In genomic region chr18:63040788-63041410, GRCh38 we compare ENCODE assay signal across 8 cellular contexts.
DNase-seq lines count a peak whose midpoint lies in the region; ATAC-seq, FAIRE-seq and TF ChIP-seq lines count a peak whose summit lies in the region.
"Had no signal": no experiment of that assay in that cellular context is flagged by ENCODE, and none has a peak within 500 bp of the region (broad histone marks: within the 10 kb centered on the region; RNA-seq: fewer than 3 reads in every experiment).

No MANE protein-coding gene starts in this region.

- TF ChIP-seq EP300 in H1 (IDR thresholded peaks at IDR 0.05; ENCODE audit: borderline replicate concordance in 1 of 2, low read depth in 2 of 2, low read length in 2 of 2), result no peak

- H3K27ac ChIP-seq in H1 (ENCODE audit: low read depth, low read length) (no peak overlapping the region), adrenal gland (no peak overlapping the region), smooth muscle cell (ENCODE audit: low read depth) (no peak overlapping the region)

- no peak for TF ChIP-seq RAD21 in H1 (IDR thresholded peaks at IDR 0.05 in 1 of 2, conservative IDR thresholded peaks at IDR 0.05 in 1 of 2; ENCODE audit: low read depth in 2 of 2, low read length in 2 of 2)

- H3K23ac ChIP-seq in H1 (ENCODE audit: insufficient read length), result no peak overlapping the region

- H3K27ac Mint-ChIP-seq in naive thymus-derived CD8-positive, alpha-beta T cell, result peak overlapping the region in 2 of 10 donors; percentile 1 to 52

- H2AFZ ChIP-seq in H1 (ENCODE audit: low read length), result peak overlapping the region; percentile 70; the same call in 1 of the 2 replicates
- no peak overlapping the region for H2AFZ ChIP-seq in smooth muscle cell (ENCODE audit: low read depth)

- H3K4ac ChIP-seq in H1 (replicated peaks; ENCODE audit: insufficient read length, low read depth, low read length), result no peak overlapping the region

- H2BK120ac ChIP-seq in H1 (replicated peaks; ENCODE audit: low read depth, low read length), result no peak overlapping the region

- peaks cover 0 to 10% (median 5%) of the 10 kb centered on the region in 4 donors for H3K4me1 Mint-ChIP-seq in naive thymus-derived CD8-positive, alpha-beta T cell

- no peak overlapping the region for H2BK15ac ChIP-seq in H1 (ENCODE audit: low read length)

- H3K36me3 ChIP-seq in H1 (ENCODE audit: control insufficient read depth in 2 of 4, insufficient read depth in 4 of 4, low read length in 3 of 4), result no peaks in the 10 kb centered on the region
- no peaks in the 10 kb centered on the region for H3K36me3 ChIP-seq in adrenal gland (replicated peaks in 1 of 2)
- no peaks in the 10 kb centered on the region for H3K36me3 ChIP-seq in smooth muscle cell (ENCODE audit: low read depth)

- H2AK5ac ChIP-seq in H1 (ENCODE audit: low read depth, low read length), result 0 out of 2 replicates have a peak overlapping the region, but pooled peaks have one; percentile 39

- CTCF ChIA-PET in H1 (lab: Charles Lee; ENCODE audit: partially characterized antibody), result interaction anchor here (0.6 to 1.7 kb wide), 7 partner anchors 11 to 279 kb away, joined by 3 to 7 read pairs (median 4); partner anchors contain the start of gene BCL2

- H3K56ac ChIP-seq in H1 (replicated peaks; ENCODE audit: insufficient read length, low read depth, low read length), result no peak overlapping the region

- no peaks in the 10 kb centered on the region for H3K79me1 ChIP-seq in H1 (ENCODE audit: low read depth, low read length)

- no peak overlapping the region for H3K4me3 Mint-ChIP-seq in naive thymus-derived CD8-positive, alpha-beta T cell

- no peak overlapping the region for H4K8ac ChIP-seq in H1 (ENCODE audit: extremely low read depth, insufficient read depth, low read length)

- peaks cover 0 to 23% (median 8%) of the 10 kb centered on the region in 9 donors for H3K9me3 Mint-ChIP-seq in naive thymus-derived CD8-positive, alpha-beta T cell

- no peak overlapping the region for H3K18ac ChIP-seq in H1 (ENCODE audit: extremely low read depth, low read length)

- no peaks in the 10 kb centered on the region for H3K27me3 ChIP-seq in H1 (replicated peaks in 1 of 4; ENCODE audit: control insufficient read depth in 3 of 4, extremely low read depth in 1 of 4, insufficient read depth in 3 of 4, low read length in 3 of 4)
- H3K27me3 ChIP-seq in adrenal gland, result peaks cover 5% of the 10 kb centered on the region
- H3K27me3 ChIP-seq in smooth muscle cell (ENCODE audit: low read depth), result no peaks in the 10 kb centered on the region

- intact Hi-C loops in adrenal gland (cut with DNase I), result no loop called here

- ATAC-seq in GM18502 (IDR thresholded peaks at IDR 0.05; ENCODE audit: poor library complexity, unreplicated experiment) (peak; percentile 83), GM19468 (IDR thresholded peaks at IDR 0.05; ENCODE audit: extremely low read depth, unreplicated experiment) (peak; percentile 43), HG03135 (IDR thresholded peaks at IDR 0.05; ENCODE audit: unreplicated experiment) (peak; percentile 66)
- no peak for ATAC-seq in naive thymus-derived CD8-positive, alpha-beta T cell

- no peaks in the 10 kb centered on the region for H3K9me3 ChIP-seq in H1 (ENCODE audit: insufficient read depth in 2 of 2, low read depth in 1 of 2, low read length in 1 of 2)
- no peaks in the 10 kb centered on the region for H3K9me3 ChIP-seq in adrenal gland (replicated peaks in 1 of 3)
- no peaks in the 10 kb centered on the region for H3K9me3 ChIP-seq in smooth muscle cell (replicated peaks; ENCODE audit: low read depth)

- TF ChIP-seq CTCF in H1 (IDR thresholded peaks at IDR 0.05; ENCODE audit: control extremely low read depth in 1 of 3, insufficient read depth in 1 of 3, low read depth in 1 of 3, low read length in 3 of 3) (no peak), adrenal gland (IDR thresholded peaks at IDR 0.05) (no peak), smooth muscle cell (IDR thresholded peaks at IDR 0.05; ENCODE audit: borderline replicate concordance, insufficient read depth, poor library complexity, severe bottlenecking) (no peak)

- H4K5ac ChIP-seq in H1 (ENCODE audit: insufficient read length, low read depth, low read length), result no peak overlapping the region

- H3K4me1 ChIP-seq in H1 (replicated peaks in 1 of 4; ENCODE audit: control insufficient read depth in 3 of 4, insufficient read depth in 4 of 4, low read length in 3 of 4) (no peaks in the 10 kb centered on the region; a peak in 1 of 7 replicates), adrenal gland (replicated peaks in 1 of 2) (no peaks in the 10 kb centered on the region), smooth muscle cell (ENCODE audit: low read depth) (no peaks in the 10 kb centered on the region)

- H3K9ac ChIP-seq in H1 (replicated peaks in 1 of 4; ENCODE audit: extremely low read depth in 1 of 4, low read depth in 3 of 4, low read length in 3 of 4) (no peak overlapping the region), smooth muscle cell (ENCODE audit: low read depth) (no peak overlapping the region)

- 84% methylated on average over 4 of the region's 4 CpGs; no CpG with 5 or more reads in 1 of the 2 experiments for WGBS in H1 (ENCODE audit: extremely low coverage in 1 of 2, insufficient coverage in 1 of 2, insufficient read length in 1 of 2, insufficient replicate concordance in 2 of 2, low coverage in 1 of 2, low lambda C conversion rate in 2 of 2, missing lambda C conversion rate in 1 of 2), 2 experiments
- 71 to 79% (median 72%) methylated on average over 4 of the region's 4 CpGs for WGBS in adrenal gland, 4 donors
- 89% methylated on average over 4 of the region's 4 CpGs for WGBS in smooth muscle cell (ENCODE audit: low lambda C conversion rate)

- no peak overlapping the region for H3K4me3 ChIP-seq in H1 (ENCODE audit: extremely low read depth in 1 of 4, insufficient read depth in 2 of 4, low read depth in 3 of 4, low read length in 4 of 4)
- no peak overlapping the region for H3K4me3 ChIP-seq in adrenal gland
- no peak overlapping the region for H3K4me3 ChIP-seq in smooth muscle cell

- TF ChIP-seq POLR2A in H1 (IDR thresholded peaks at IDR 0.05; ENCODE audit: control extremely low read depth in 1 of 2, low read depth in 2 of 2, low read length in 2 of 2), result no peak
- no peak for TF ChIP-seq POLR2A in adrenal gland (IDR thresholded peaks at IDR 0.05)

- H2BK5ac ChIP-seq in H1 (ENCODE audit: low read depth, low read length), result no peak overlapping the region

- no peak overlapping the region for H3K14ac ChIP-seq in H1 (ENCODE audit: insufficient read length)

- DNase-seq in H1 (ENCODE audit: low read depth in 1 of 2, low spot score in 2 of 2), result no peak
- DNase-seq in naive thymus-derived CD8-positive, alpha-beta T cell, result no peak
- DNase-seq in adrenal gland, result no peak
- no peak for DNase-seq in smooth muscle cell (lab: John Stamatoyannopoulos, UW; ENCODE audit: unreplicated experiment)
- DNase-seq: activated CD8-positive, alpha-beta memory T cell treated with anti-CD3 and anti-CD28 coated beads, Interleukin-2, amount 50 U/mL, for 48 hours had no signal

- no peaks in the 10 kb centered on the region for H3F3A ChIP-seq in smooth muscle cell (ENCODE audit: low read depth)

- H3K79me2 ChIP-seq in H1 (ENCODE audit: control insufficient read depth in 1 of 2, insufficient read depth in 2 of 2, low read length in 2 of 2) (no peaks in the 10 kb centered on the region), smooth muscle cell (ENCODE audit: low read depth) (no peaks in the 10 kb centered on the region)

- POLR2A ChIA-PET in H1 (lab: Charles Lee; ENCODE audit: partially characterized antibody), result no interaction called here
- POLR2A ChIA-PET in naive thymus-derived CD8-positive, alpha-beta T cell (lab: Charles Lee), result no interaction called here

- H4K20me1 ChIP-seq in H1 (replicated peaks in 1 of 2; ENCODE audit: control insufficient read depth in 1 of 2, insufficient read depth in 2 of 2, low read length in 2 of 2), result no peaks in the 10 kb centered on the region
- H4K20me1 ChIP-seq in smooth muscle cell (ENCODE audit: low read depth), result no peaks in the 10 kb centered on the region

- peaks cover 0 to 10% (median 8%) of the 10 kb centered on the region in 3 donors for H3K36me3 Mint-ChIP-seq in naive thymus-derived CD8-positive, alpha-beta T cell

- no peak overlapping the region for H3K4me2 ChIP-seq in H1 (ENCODE audit: insufficient read depth in 1 of 2, low read depth in 2 of 2, low read length in 2 of 2)
- H3K4me2 ChIP-seq in smooth muscle cell, result no peak overlapping the region

- no peak overlapping the region for H2BK12ac ChIP-seq in H1 (ENCODE audit: low read depth, low read length)

- no peak overlapping the region for H2BK20ac ChIP-seq in H1 (ENCODE audit: low read length)

- no peak for FAIRE-seq in H1 (lab: Jason Lieb, UNC)

- no peak overlapping the region for H4K91ac ChIP-seq in H1 (replicated peaks; ENCODE audit: insufficient read length, low read length)

- H3K27me3 Mint-ChIP-seq in naive thymus-derived CD8-positive, alpha-beta T cell, result peaks cover 0 to 12% (median 4%) of the 10 kb centered on the region in 5 donors

- no peaks in the 10 kb centered on the region for H3K23me2 ChIP-seq in H1 (ENCODE audit: low read depth, low read length)

TF ChIP-seq in H1, 55 proteins besides CTCF, POLR2A, EP300 and RAD21 (continues in another document):
- TF ChIP-seq, protein P1, sequence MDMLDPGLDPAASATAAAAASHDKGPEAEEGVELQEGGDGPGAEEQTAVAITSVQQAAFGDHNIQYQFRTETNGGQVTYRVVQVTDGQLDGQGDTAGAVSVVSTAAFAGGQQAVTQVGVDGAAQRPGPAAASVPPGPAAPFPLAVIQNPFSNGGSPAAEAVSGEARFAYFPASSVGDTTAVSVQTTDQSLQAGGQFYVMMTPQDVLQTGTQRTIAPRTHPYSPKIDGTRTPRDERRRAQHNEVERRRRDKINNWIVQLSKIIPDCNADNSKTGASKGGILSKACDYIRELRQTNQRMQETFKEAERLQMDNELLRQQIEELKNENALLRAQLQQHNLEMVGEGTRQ (IDR thresholded peaks at IDR 0.05; ENCODE audit: low read length), result no peak
- TF ChIP-seq SP1 (IDR thresholded peaks at IDR 0.05; ENCODE audit: low read depth, low read length), result no peak
- TF ChIP-seq CHD2 (IDR thresholded peaks at IDR 0.05; ENCODE audit: low read length), result no peak
- no peak for TF ChIP-seq RFX5 (IDR thresholded peaks at IDR 0.05; ENCODE audit: borderline replicate concordance, low read depth, low read length)
- no peak for TF ChIP-seq EZH2 (IDR thresholded peaks at IDR 0.05; ENCODE audit: low read depth, low read length, severe bottlenecking)
- no peak for TF ChIP-seq KDM4A (IDR thresholded peaks at IDR 0.05; ENCODE audit: low read depth, low read length, severe bottlenecking)
- TF ChIP-seq SP2 (IDR thresholded peaks at IDR 0.05; ENCODE audit: low read length), result no peak
- TF ChIP-seq E2F6 (IDR thresholded peaks at IDR 0.05), result no peak
- TF ChIP-seq SAP30 (IDR thresholded peaks at IDR 0.05; ENCODE audit: insufficient read depth, insufficient replicate concordance, low read length), result no peak
- TF ChIP-seq EGR1 (IDR thresholded peaks at IDR 0.05; ENCODE audit: borderline replicate concordance, low read depth, low read length), result no peak

Comparison
In these comparisons a context has a peak if more than half of its experiments do, and no peak if none do; other contexts are left out.
1. ATAC-seq: peak in GM18502 (single experiment), GM19468 (single experiment) and HG03135 (single experiment); none in naive thymus-derived CD8-positive, alpha-beta T cell (0 of 2).